Comparison of ENCODE assay signal across 1 cellular context in genomic region chr22:37197451-37198289, GRCh38.
TF ChIP-seq lines count a peak whose summit lies in the region.

No MANE protein-coding gene starts in this region.

TF ChIP-seq in WTC11, 78 proteins besides CTCF, POLR2A, EP300 and RAD21 (continued from another document):
- TF ChIP-seq IRF1 (CRISPR knock-in tag; IDR thresholded peaks at IDR 0.05), result no peak
- no peak for TF ChIP-seq ZNF396 (CRISPR knock-in tag; IDR thresholded peaks at IDR 0.05; ENCODE audit: borderline replicate concordance)
TF ChIP-seq in WTC11: peak in this region for 0.
